In the genomic region with DNA sequence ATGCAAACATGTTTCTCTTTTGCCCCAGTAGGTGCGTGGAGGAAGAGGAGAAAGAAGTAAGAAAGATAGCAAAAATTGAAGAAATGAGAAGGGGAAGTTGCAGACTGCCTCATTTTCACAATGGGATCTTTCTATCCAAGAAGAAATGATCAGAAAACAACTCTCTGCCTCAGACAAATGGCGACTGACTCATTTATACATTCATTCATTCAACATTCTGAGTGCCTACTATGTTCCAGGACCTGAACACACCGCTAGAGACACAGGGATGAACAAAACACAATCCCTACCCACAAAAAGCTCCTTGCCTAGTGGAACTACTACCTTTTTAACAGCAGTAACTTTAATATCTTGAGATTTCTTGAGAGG, we compare ENCODE assay signal across 1 cellular context.
TF ChIP-seq lines count a peak whose summit lies in the region.

No MANE protein-coding gene starts in this region.

TF ChIP-seq in GM23338, 12 proteins besides CTCF, POLR2A, EP300 and RAD21 (continued from another document):
- TF ChIP-seq ZNF462 (CRISPR knock-in tag; IDR thresholded peaks at IDR 0.05): no peak
- no peak for TF ChIP-seq ZNF114 (CRISPR knock-in tag; IDR thresholded peaks at IDR 0.05)
- no peak for TF ChIP-seq EZH2 (IDR thresholded peaks at IDR 0.05; ENCODE audit: low read depth, unreplicated experiment)
